ENCODE assay signal across 15 cellular contexts in the genomic region with DNA sequence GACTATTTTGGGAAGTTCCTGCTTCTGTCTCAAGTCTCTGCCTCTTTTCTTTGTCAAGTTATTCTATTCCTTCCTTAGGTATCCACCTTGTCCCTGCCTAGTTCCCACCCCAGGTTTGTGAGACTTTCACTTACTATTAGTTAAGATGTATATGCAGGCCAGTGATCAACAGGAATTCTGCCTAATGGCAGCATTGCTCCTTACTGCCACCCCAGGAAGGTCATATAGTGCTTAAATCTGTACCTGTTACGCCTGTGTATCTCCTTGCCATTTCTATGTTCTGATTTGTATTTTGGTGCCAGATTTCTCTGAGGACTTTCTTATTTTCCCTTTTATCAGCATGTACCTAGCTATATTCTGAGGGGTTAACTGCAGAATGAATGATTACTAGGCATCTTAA.
A peak's percentile ranks its signal among the peaks of the same experiment; 100 is the strongest.
DNase-seq lines count a peak whose midpoint lies in the region; ATAC-seq and TF ChIP-seq lines count a peak whose summit lies in the region.
"Had no signal": no experiment of that assay in that cellular context is flagged by ENCODE, and none has a peak within 500 bp of the region (broad histone marks: within the 10 kb centered on the region; RNA-seq: fewer than 3 reads in every experiment).

No MANE protein-coding gene starts in this region.

- H3K27me3 ChIP-seq in H9 (ENCODE audit: insufficient read depth, low read length) (no peaks in the 10 kb centered on the region), RWPE2 (ENCODE audit: insufficient read depth, poor library complexity, severe bottlenecking) (no peaks in the 10 kb centered on the region)
- H3K27me3 ChIP-seq: BLaER1, Peyer's patch had no signal

- no CpG with 5 or more reads among the region's 1 CpG for WGBS in H9 (ENCODE audit: extremely low coverage, insufficient read length, low lambda C conversion rate)

- H3K14ac ChIP-seq in H9 (ENCODE audit: insufficient read depth, low read length) = no peak overlapping the region

- no peak overlapping the region for H3K27ac Mint-ChIP-seq in H9
- H3K27ac Mint-ChIP-seq: T-helper 2 cell treated with Interferon-gamma antibody and Interleukin-4, amounts not matched to agents 5 μg/mL and 100 μg/mL, for 36 hours had no signal

- H2AFZ ChIP-seq in H9 (ENCODE audit: low read length) = no peak overlapping the region

- no peak overlapping the region for H2BK15ac ChIP-seq in H9 (ENCODE audit: low read depth, low read length)

- peaks cover 0 to 2% of the 10 kb centered on the region in 2 experiments; a peak in 2 of 4 replicates for H3K4me1 Mint-ChIP-seq in H9

- H4K5ac ChIP-seq in H9 (ENCODE audit: insufficient read length, low read depth, low read length) = no peak overlapping the region

- no peak overlapping the region for H2BK20ac ChIP-seq in H9 (ENCODE audit: low read depth, low read length, poor library complexity, severe bottlenecking)

- no peaks in the 10 kb centered on the region; the same call in 1 of the 2 replicates for H3K4me1 ChIP-seq in H9 (ENCODE audit: insufficient read depth, low read length)
- H3K4me1 ChIP-seq in RWPE2 (ENCODE audit: insufficient read depth, poor library complexity, severe bottlenecking) = no peaks in the 10 kb centered on the region
- H3K4me1 ChIP-seq: BLaER1, Peyer's patch had no signal

- H3K4me3 ChIP-seq in GM12865 (ENCODE audit: low read depth, low read length) = no peak overlapping the region
- H3K4me3 ChIP-seq in RWPE2 (ENCODE audit: severe bottlenecking) = no peak overlapping the region
- H3K4me3 ChIP-seq: BLaER1, Peyer's patch had no signal

- H2AK5ac ChIP-seq in H9 (ENCODE audit: insufficient read length, low read length) = no peak overlapping the region

- H3T11ph ChIP-seq in H9 (ENCODE audit: low read length) = no peak overlapping the region

- no peak overlapping the region for H3K4me3 Mint-ChIP-seq in H9
- H3K4me3 Mint-ChIP-seq: T-helper 2 cell treated with Interferon-gamma antibody and Interleukin-4, amounts not matched to agents 5 μg/mL and 100 μg/mL, for 36 hours had no signal

- H2BK5ac ChIP-seq in H9 (ENCODE audit: insufficient read length, low read length) = no peak overlapping the region

- no peaks in the 10 kb centered on the region for H3K36me3 ChIP-seq in RWPE2 (ENCODE audit: low read depth)
- H3K36me3 ChIP-seq: BLaER1, Peyer's patch had no signal

- no peak overlapping the region for H3K27ac ChIP-seq in H9 (ENCODE audit: insufficient read length, low read depth, low read length)
- no peak overlapping the region for H3K27ac ChIP-seq in RWPE2 (ENCODE audit: poor library complexity, severe bottlenecking)
- H3K27ac ChIP-seq: BLaER1, Peyer's patch had no signal

- peak; percentile 1 for TF ChIP-seq CTCF in GM12865 (IDR thresholded peaks at IDR 0.05; ENCODE audit: insufficient read depth, low read depth, low read length, missing control alignments)
- peak; percentile 31; the same call in 1 of the 3 replicates for TF ChIP-seq CTCF in H9 (conservative IDR thresholded peaks at IDR 0.05)
- peak; percentile 16 for TF ChIP-seq CTCF in RWPE2 (IDR thresholded peaks at IDR 0.05; ENCODE audit: poor library complexity, severe bottlenecking)

- H2BK120ac ChIP-seq in H9 (ENCODE audit: low read depth, low read length, poor library complexity, severe bottlenecking) = no peak overlapping the region

- peaks cover 0 to 8% of the 10 kb centered on the region in 2 experiments; a peak in 2 of 5 replicates for H3K9me3 Mint-ChIP-seq in H9
- H3K9me3 Mint-ChIP-seq: T-helper 2 cell treated with Interferon-gamma antibody and Interleukin-4, amounts not matched to agents 5 μg/mL and 100 μg/mL, for 36 hours had no signal

- no peaks in the 10 kb centered on the region for H3K27me3 Mint-ChIP-seq in H9 (ENCODE audit: low read depth)

- no peak overlapping the region for H3K18ac ChIP-seq in H9 (ENCODE audit: insufficient read length, low read depth, low read length)

- 0 out of 3 replicates have a peak, but pooled peaks have one; percentile 33 for ATAC-seq in RWPE2 (ENCODE audit: low read depth)
- no peak for ATAC-seq in GM21515 (IDR thresholded peaks at IDR 0.05; ENCODE audit: unreplicated experiment)
- ATAC-seq in GM21526 (IDR thresholded peaks at IDR 0.05; ENCODE audit: low FRiP score, unreplicated experiment) = no peak

- no peak overlapping the region for H4K8ac ChIP-seq in H9 (replicated peaks; ENCODE audit: insufficient read length, low read depth, low read length)

- H3K23me2 ChIP-seq in H9 (ENCODE audit: insufficient read length, low read depth, low read length, poor library complexity, severe bottlenecking) = no peaks in the 10 kb centered on the region

- H2BK12ac ChIP-seq in H9 (ENCODE audit: insufficient read length, low read depth, low read length) = no peak overlapping the region

- H3K23ac ChIP-seq in H9 (ENCODE audit: insufficient read length, low read depth, low read length) = no peak overlapping the region

- no peaks in the 10 kb centered on the region for H3K79me1 ChIP-seq in H9 (ENCODE audit: insufficient read depth, low read depth, low read length, poor library complexity, severe bottlenecking)

- H3K79me2 ChIP-seq in H9 (ENCODE audit: insufficient read depth, low read length) = no peaks in the 10 kb centered on the region

- H3K36me3 Mint-ChIP-seq in H9 (ENCODE audit: insufficient read depth in 1 of 3, low read depth in 3 of 3) = peaks cover 0 to 3% (median 0%) of the 10 kb centered on the region in 3 experiments; a peak in 1 of 7 replicates

- no peaks in the 10 kb centered on the region for H4K20me1 ChIP-seq in H9 (ENCODE audit: control insufficient read depth, insufficient read depth, insufficient read length)
- H4K20me1 ChIP-seq: BLaER1 had no signal

- H4K91ac ChIP-seq in H9 (ENCODE audit: insufficient read length, low read depth, low read length) = no peak overlapping the region

- H3K9me3 ChIP-seq in H9 (ENCODE audit: control insufficient read depth, low read depth, low read length) = no peaks in the 10 kb centered on the region
- no peaks in the 10 kb centered on the region for H3K9me3 ChIP-seq in RWPE2 (ENCODE audit: severe bottlenecking)
- H3K9me3 ChIP-seq: BLaER1 had no signal

- no peak overlapping the region for H3K4ac ChIP-seq in H9 (ENCODE audit: low read depth, low read length)

- no peak overlapping the region for H3K4me2 ChIP-seq in H9 (ENCODE audit: insufficient read depth, insufficient read length, low read length)
- H3K4me2 ChIP-seq: BLaER1 had no signal

- H3K56ac ChIP-seq in H9 (ENCODE audit: insufficient read length, low read depth, low read length) = no peak overlapping the region

- H3K9ac ChIP-seq in H9 (ENCODE audit: extremely low read depth, insufficient read length, low read length) = no peak overlapping the region
- H3K9ac ChIP-seq: BLaER1 had no signal

- DNase-seq in GM12865 (ENCODE audit: low read depth) (no peak), H9 (no peak), RWPE2 (ENCODE audit: low spot score) (no peak), iPS-NIHi11 (ENCODE audit: low spot score) (peak; percentile 11), DMS53 treated with DMSO at 0.1 percent for 48 hours (lab: John Stamatoyannopoulos, UW; ENCODE audit: unreplicated experiment) (no peak)
- DNase-seq in effector CD4-positive, alpha-beta T cell = no peak
- DNase-seq: HCEC 1CT, NCI-H1092, NCI-H187, NCI-H526 treated with DMSO at 0.1 percent for 48 hours, Peyer's patch had no signal
